ENCODE assay signal across 10 cellular contexts in genomic region chr9:134643306-134643705, GRCh38. TPM values are rescaled to one million over a fixed set of nuclear protein-coding genes. Genes with fewer than 3 reads are reported as not detected.
DNase-seq lines count a peak whose midpoint lies in the region; ATAC-seq and TF ChIP-seq lines count a peak whose summit lies in the region.
"Had no signal": no experiment of that assay in that cellular context is flagged by ENCODE, and none has a peak within 500 bp of the region (broad histone marks: within the 10 kb centered on the region; RNA-seq: fewer than 3 reads in every experiment).

No MANE protein-coding gene starts in this region.

- H3K4me1 ChIP-seq in lower lobe of right lung: peaks cover 30% of the 10 kb centered on the region
- peaks cover 26 to 38% of the 10 kb centered on the region in 2 donors for H3K4me1 ChIP-seq in thoracic aorta (ENCODE audit: control insufficient read depth in 1 of 2, low read depth in 2 of 2)

- peak overlapping the region; percentile 80 for H3K27ac ChIP-seq in lower lobe of right lung
- peak overlapping the region; percentile 92 to 94 for H3K27ac ChIP-seq in thoracic aorta

- DNase-seq in HFFc6 (peak; percentile 59), lower lobe of right lung (no peak), thoracic aorta (ENCODE audit: low spot score) (no peak), erythroblast (lab: John Stamatoyannopoulos, UW) (no peak), GM19238 (ENCODE audit: insufficient read length, low spot score) (no peak)
- no peak for DNase-seq in activated CD4-positive, CD25-positive, alpha-beta regulatory T cell (lab: John Stamatoyannopoulos, UW)
- DNase-seq: stimulated activated CD4-positive, alpha-beta T cell treated with anti-CD3 and anti-CD28 coated beads, Interleukin-15, amount 100 ng/mL, for 24 hours had no signal

- H3K4me1 Mint-ChIP-seq in HFFc6 (ENCODE audit: low read depth): peaks cover 54% of the 10 kb centered on the region
- H3K4me1 Mint-ChIP-seq in brain: peaks cover 69% of the 10 kb centered on the region

- H3K9me3 Mint-ChIP-seq in HFFc6 (no peaks in the 10 kb centered on the region), brain (peaks cover 0 to 5% (median 0%) of the 10 kb centered on the region in 5 experiments)

- ATAC-seq in lower lobe of right lung (no peak), thoracic aorta (ENCODE audit: insufficient number of reproducible peaks, low FRiP score, low read depth) (no peak), HG02678 (IDR thresholded peaks at IDR 0.05; ENCODE audit: unreplicated experiment) (no peak)
- ATAC-seq: Panc1 had no signal

- no peak for TF ChIP-seq POLR2A in erythroblast (IDR thresholded peaks at IDR 0.05; ENCODE audit: low read length)

- intact Hi-C loops in lower lobe of right lung (cut with DNase I): no loop called here

- H3K4me3 Mint-ChIP-seq in HFFc6 (peak overlapping the region; percentile 97), brain (peak overlapping the region; percentile 78 to 95 (median 85))

- no peaks in the 10 kb centered on the region for H3K9me3 ChIP-seq in lower lobe of right lung
- no peaks in the 10 kb centered on the region for H3K9me3 ChIP-seq in thoracic aorta

- no peak for TF ChIP-seq CTCF in HFFc6 (IDR thresholded peaks at IDR 0.05)
- no peak for TF ChIP-seq CTCF in brain (conservative IDR thresholded peaks at IDR 0.05)
- no peak for TF ChIP-seq CTCF in lower lobe of right lung (IDR thresholded peaks at IDR 0.05)
- TF ChIP-seq CTCF in thoracic aorta (IDR thresholded peaks at IDR 0.05): no peak

- H3K27me3 ChIP-seq in lower lobe of right lung (ENCODE audit: low read depth) (peaks cover 21% of the 10 kb centered on the region), thoracic aorta (replicated peaks; ENCODE audit: insufficient read depth) (no peaks in the 10 kb centered on the region)

- H3K27ac Mint-ChIP-seq in HFFc6: peak overlapping the region; percentile 94
- peak overlapping the region in 4 of 5 experiments; percentile 69 to 96 (median 88) for H3K27ac Mint-ChIP-seq in brain

- H3K36me3 ChIP-seq in lower lobe of right lung (no peaks in the 10 kb centered on the region), thoracic aorta (no peaks in the 10 kb centered on the region)

- peaks cover 15% of the 10 kb centered on the region for H3K27me3 Mint-ChIP-seq in HFFc6 (ENCODE audit: insufficient read depth)
- H3K27me3 Mint-ChIP-seq in brain: peaks cover 46% of the 10 kb centered on the region

- H3K4me3 ChIP-seq in lower lobe of right lung (peak overlapping the region; percentile 56), thoracic aorta (peak overlapping the region; percentile 87)

- H3K36me3 Mint-ChIP-seq in HFFc6 (ENCODE audit: low read depth): peaks cover 39% of the 10 kb centered on the region
- H3K36me3 Mint-ChIP-seq in brain: no peaks in the 10 kb centered on the region

RNA-seq across cellular contexts. Expression of gene COL5A1, which starts 1.7 kb away (rescaled TPM):
- total RNA-seq in HFFc6 (2021; fragmentation: NEBNext Ultra II Directional; extraction: Animal tissue kit (Norgen Biotek cat#: 25700)): 100 to 1,000 TPM; 196 to 308 (median 225) TPM
- polyA plus RNA-seq in brain (ENCODE audit: insufficient read depth, low read depth, low replicate concordance): 1.6 TPM
- total RNA-seq in lower lobe of right lung (29.0 TPM), thoracic aorta (100 to 1,000 TPM; 127 to 129 TPM)
